ENCODE assay signal across 9 cellular contexts in genomic region chr17:55735784-55736405, GRCh38. TPM values are rescaled to one million over a fixed set of nuclear protein-coding genes. Genes with fewer than 3 reads are reported as not detected.
DNase-seq lines count a peak whose midpoint lies in the region; ATAC-seq and TF ChIP-seq lines count a peak whose summit lies in the region.
"Had no signal": no experiment of that assay in that cellular context is flagged by ENCODE, and none has a peak within 500 bp of the region (broad histone marks: within the 10 kb centered on the region; RNA-seq: fewer than 3 reads in every experiment).

No MANE protein-coding gene starts in this region.

- H3K9me3 ChIP-seq in MG63: no peaks in the 10 kb centered on the region

- H3K4me3 Mint-ChIP-seq in activated CD4-positive, alpha-beta T cell treated with anti-CD3 and anti-CD28 coated beads, Interleukin-2, amount 10 ng/mL, durations not matched to agents 7 days and 5 days: no peak overlapping the region

- no peaks in the 10 kb centered on the region; the same call in 1 of the 2 replicates for H3K27me3 ChIP-seq in MG63
- H3K27me3 ChIP-seq in foreskin keratinocyte: no peaks in the 10 kb centered on the region

- POLR2A ChIA-PET in activated CD4-positive, alpha-beta T cell treated with anti-CD3 and anti-CD28 coated beads, Interleukin-2, amount 10 ng/mL, durations not matched to agents 7 days and 5 days (lab: Charles Lee): no interaction called here

- peak; percentile 81 for TF ChIP-seq CTCF in foreskin keratinocyte (conservative IDR thresholded peaks at IDR 0.05)

- CTCF ChIA-PET in activated CD4-positive, alpha-beta T cell treated with anti-CD3 and anti-CD28 coated beads, Interleukin-2, amount 10 ng/mL, durations not matched to agents 7 days and 5 days (lab: Charles Lee): interaction anchor here (1.0 to 1.1 kb wide), 2 partner anchors 15 to 17 kb away, joined by 5 to 7 read pairs; partner anchors contain the start of gene PCTP

- H3K4me1 Mint-ChIP-seq in activated CD4-positive, alpha-beta T cell treated with anti-CD3 and anti-CD28 coated beads, Interleukin-2, amount 10 ng/mL, durations not matched to agents 7 days and 5 days: peaks cover 13% of the 10 kb centered on the region

- no peak overlapping the region for H3K4me3 ChIP-seq in MG63

- DNase-seq in SIG-M5 treated with dmso at 0.1 percent for 504 hours (lab: John Stamatoyannopoulos, UW; ENCODE audit: unreplicated experiment): peak; percentile 70
- no peak for DNase-seq in SIG-M5 (lab: John Stamatoyannopoulos, UW)
- peak; percentile 17 for DNase-seq in MG63
- peak; percentile 58 for DNase-seq in activated CD4-positive, alpha-beta T cell treated with anti-CD3 and anti-CD28 coated beads, Interleukin-2, amount 10 ng/mL, durations not matched to agents 7 days and 5 days
- DNase-seq in foreskin keratinocyte: peak in 1 of 2 donors; percentile 37
- peak; percentile 31 to 32 for DNase-seq in stimulated activated CD4-positive, alpha-beta T cell treated with anti-CD3 and anti-CD28 coated beads, Interleukin-2, amount 100 ng/mL, for 48 hours
- no peak for DNase-seq in NCI-H2029 (lab: John Stamatoyannopoulos, UW)

- H3K4me1 ChIP-seq in foreskin keratinocyte: peaks cover 20% of the 10 kb centered on the region

- H3K27ac Mint-ChIP-seq in activated CD4-positive, alpha-beta T cell treated with anti-CD3 and anti-CD28 coated beads, Interleukin-2, amount 10 ng/mL, durations not matched to agents 7 days and 5 days: no peak overlapping the region
- H3K27ac Mint-ChIP-seq: activated naive CD4-positive, alpha-beta T cell treated with anti-CD3 and anti-CD28 coated beads, Interleukin-2, amount 50 U/mL, for 72 hours had no signal

- peaks cover 20% of the 10 kb centered on the region for H3K27me3 Mint-ChIP-seq in activated CD4-positive, alpha-beta T cell treated with anti-CD3 and anti-CD28 coated beads, Interleukin-2, amount 10 ng/mL, durations not matched to agents 7 days and 5 days

- no peaks in the 10 kb centered on the region for H3K9me3 Mint-ChIP-seq in activated CD4-positive, alpha-beta T cell treated with anti-CD3 and anti-CD28 coated beads, Interleukin-2, amount 10 ng/mL, durations not matched to agents 7 days and 5 days
- H3K9me3 Mint-ChIP-seq: activated naive CD4-positive, alpha-beta T cell treated with anti-CD3 and anti-CD28 coated beads, Interleukin-2, amount 50 U/mL, for 72 hours had no signal

- ATAC-seq in foreskin keratinocyte: peak; percentile 29
- ATAC-seq in activated CD4-positive, CD25-positive, alpha-beta regulatory T cell treated with anti-CD3 and anti-CD28 coated beads, Interleukin-2, amount 50 U/mL, for 24 hours: no peak

- no peak overlapping the region for H3K27ac ChIP-seq in foreskin keratinocyte

- H3K36me3 Mint-ChIP-seq in activated CD4-positive, alpha-beta T cell treated with anti-CD3 and anti-CD28 coated beads, Interleukin-2, amount 10 ng/mL, durations not matched to agents 7 days and 5 days (ENCODE audit: low read depth): no peaks in the 10 kb centered on the region
- H3K36me3 Mint-ChIP-seq: activated naive CD4-positive, alpha-beta T cell treated with anti-CD3 and anti-CD28 coated beads, Interleukin-2, amount 50 U/mL, for 72 hours had no signal

- no peaks in the 10 kb centered on the region for H3K36me3 ChIP-seq in MG63

RNA-seq across cellular contexts. Expression of gene TMEM100, which starts 13.2 kb away (rescaled TPM):
- total RNA-seq in MG63 (2014; rRNA removed; shearing (Covaris generic); ENCODE audit: low replicate concordance): not detected in 2 replicates
- not detected for total RNA-seq in activated CD4-positive, alpha-beta T cell treated with anti-CD3 and anti-CD28 coated beads, Interleukin-2, amount 10 ng/mL, durations not matched to agents 7 days and 5 days
- total RNA-seq in foreskin keratinocyte: 0.07 and 0.37 TPM in 2 replicates
- polyA plus RNA-seq in foreskin keratinocyte: 0.16 and 0.23 TPM in 2 replicates
- total RNA-seq: activated naive CD4-positive, alpha-beta T cell treated with anti-CD3 and anti-CD28 coated beads, Interleukin-2, amount 50 U/mL, for 72 hours had no signal

RNA-seq across cellular contexts. Expression of gene PCTP, which starts 15.0 kb away (rescaled TPM):
- 11.3 and 21.4 TPM in 2 replicates for total RNA-seq in MG63 (2014; rRNA removed; shearing (Covaris generic); ENCODE audit: low replicate concordance)
- 1 to 10 TPM; 6.5 TPM for total RNA-seq in activated CD4-positive, alpha-beta T cell treated with anti-CD3 and anti-CD28 coated beads, Interleukin-2, amount 10 ng/mL, durations not matched to agents 7 days and 5 days
- 16.5 and 17.7 TPM in 2 replicates for total RNA-seq in foreskin keratinocyte
- polyA plus RNA-seq in foreskin keratinocyte: 12.5 TPM in 2 replicates

Comparison
In these comparisons a context has a peak if more than half of its experiments do, and no peak if none do; other contexts are left out.
1. DNase-seq: peak in SIG-M5 treated with dmso at 0.1 percent for 504 hours (single experiment), MG63 (single experiment), activated CD4-positive, alpha-beta T cell treated with anti-CD3 and anti-CD28 coated beads, Interleukin-2, amount 10 ng/mL, durations not matched to agents 7 days and 5 days (single experiment) and stimulated activated CD4-positive, alpha-beta T cell treated with anti-CD3 and anti-CD28 coated beads, Interleukin-2, amount 100 ng/mL, for 48 hours (2 of 2); none in SIG-M5 (single experiment) and NCI-H2029 (single experiment).